1 cellular context compared by ENCODE assay signal in genomic region chr6:21953831-21954801, GRCh38.
TF ChIP-seq lines count a peak whose summit lies in the region.

No MANE protein-coding gene starts in this region.

TF ChIP-seq in HEK293, 187 proteins besides CTCF, POLR2A, EP300 and RAD21 (continued from another document and continues in another):
- peak; percentile 99 for TF ChIP-seq ZNF843 (tag by site-specific recombination; IDR thresholded peaks at IDR 0.05)
- peak; percentile 98 for TF ChIP-seq FEZF1 (tag by site-specific recombination; IDR thresholded peaks at IDR 0.05)
- peak; percentile 88 for TF ChIP-seq ZBTB48 (tag by site-specific recombination; IDR thresholded peaks at IDR 0.05)
- TF ChIP-seq, protein P1, sequence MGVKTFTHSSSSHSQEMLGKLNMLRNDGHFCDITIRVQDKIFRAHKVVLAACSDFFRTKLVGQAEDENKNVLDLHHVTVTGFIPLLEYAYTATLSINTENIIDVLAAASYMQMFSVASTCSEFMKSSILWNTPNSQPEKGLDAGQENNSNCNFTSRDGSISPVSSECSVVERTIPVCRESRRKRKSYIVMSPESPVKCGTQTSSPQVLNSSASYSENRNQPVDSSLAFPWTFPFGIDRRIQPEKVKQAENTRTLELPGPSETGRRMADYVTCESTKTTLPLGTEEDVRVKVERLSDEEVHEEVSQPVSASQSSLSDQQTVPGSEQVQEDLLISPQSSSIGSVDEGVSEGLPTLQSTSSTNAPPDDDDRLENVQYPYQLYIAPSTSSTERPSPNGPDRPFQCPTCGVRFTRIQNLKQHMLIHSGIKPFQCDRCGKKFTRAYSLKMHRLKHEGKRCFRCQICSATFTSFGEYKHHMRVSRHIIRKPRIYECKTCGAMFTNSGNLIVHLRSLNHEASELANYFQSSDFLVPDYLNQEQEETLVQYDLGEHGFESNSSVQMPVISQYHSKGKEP (tag by site-specific recombination; IDR thresholded peaks at IDR 0.05): peak; percentile 81
- TF ChIP-seq OSR2 (tag by site-specific recombination; IDR thresholded peaks at IDR 0.05): peak; percentile 96
- peak; percentile 97 for TF ChIP-seq ZXDB (tag by site-specific recombination; IDR thresholded peaks at IDR 0.05)
- TF ChIP-seq ZNF561 (tag by site-specific recombination; IDR thresholded peaks at IDR 0.05; ENCODE audit: borderline replicate concordance): peak; percentile 96
- TF ChIP-seq SCRT2 (tag by site-specific recombination; IDR thresholded peaks at IDR 0.05): no peak
- TF ChIP-seq ZNF645 (tag by site-specific recombination; IDR thresholded peaks at IDR 0.05): no peak
- TF ChIP-seq ZNF324 (tag by site-specific recombination; IDR thresholded peaks at IDR 0.05): no peak
- TF ChIP-seq SP7 (tag by site-specific recombination; IDR thresholded peaks at IDR 0.05): peak; percentile 98
- TF ChIP-seq ZFP3 (tag by site-specific recombination; IDR thresholded peaks at IDR 0.05; ENCODE audit: low read depth): 0 out of 2 replicates have a peak, but pooled peaks have one; percentile 21
- peak; percentile 94 for TF ChIP-seq TRIM28 (IDR thresholded peaks at IDR 0.05; ENCODE audit: borderline replicate concordance, low read length)
- peak; percentile 46; the same call in 1 of the 2 replicates for TF ChIP-seq ZBTB17 (tag by site-specific recombination; IDR thresholded peaks at IDR 0.05)
- peak; percentile 75 for TF ChIP-seq ZNF629 (tag by site-specific recombination; IDR thresholded peaks at IDR 0.05)
- TF ChIP-seq ZNF600 (tag by site-specific recombination; IDR thresholded peaks at IDR 0.05): peak; percentile 85
- no peak for TF ChIP-seq ZNF623 (tag by site-specific recombination; IDR thresholded peaks at IDR 0.05)
- TF ChIP-seq ZNF518A (tag by site-specific recombination; conservative IDR thresholded peaks at IDR 0.05; ENCODE audit: low read depth): 0 out of 2 replicates have a peak, but pooled peaks have one; percentile 26
- TF ChIP-seq ZNF302 (tag by site-specific recombination; IDR thresholded peaks at IDR 0.05; ENCODE audit: low read depth): 0 out of 2 replicates have a peak, but pooled peaks have one; percentile 6
- TF ChIP-seq ZNF707 (tag by site-specific recombination; IDR thresholded peaks at IDR 0.05): no peak
- peak; percentile 92 for TF ChIP-seq ZNF18 (tag by site-specific recombination; IDR thresholded peaks at IDR 0.05)
- TF ChIP-seq ZBTB8A (tag by site-specific recombination; IDR thresholded peaks at IDR 0.05): peak; percentile 74
- TF ChIP-seq, protein P2, sequence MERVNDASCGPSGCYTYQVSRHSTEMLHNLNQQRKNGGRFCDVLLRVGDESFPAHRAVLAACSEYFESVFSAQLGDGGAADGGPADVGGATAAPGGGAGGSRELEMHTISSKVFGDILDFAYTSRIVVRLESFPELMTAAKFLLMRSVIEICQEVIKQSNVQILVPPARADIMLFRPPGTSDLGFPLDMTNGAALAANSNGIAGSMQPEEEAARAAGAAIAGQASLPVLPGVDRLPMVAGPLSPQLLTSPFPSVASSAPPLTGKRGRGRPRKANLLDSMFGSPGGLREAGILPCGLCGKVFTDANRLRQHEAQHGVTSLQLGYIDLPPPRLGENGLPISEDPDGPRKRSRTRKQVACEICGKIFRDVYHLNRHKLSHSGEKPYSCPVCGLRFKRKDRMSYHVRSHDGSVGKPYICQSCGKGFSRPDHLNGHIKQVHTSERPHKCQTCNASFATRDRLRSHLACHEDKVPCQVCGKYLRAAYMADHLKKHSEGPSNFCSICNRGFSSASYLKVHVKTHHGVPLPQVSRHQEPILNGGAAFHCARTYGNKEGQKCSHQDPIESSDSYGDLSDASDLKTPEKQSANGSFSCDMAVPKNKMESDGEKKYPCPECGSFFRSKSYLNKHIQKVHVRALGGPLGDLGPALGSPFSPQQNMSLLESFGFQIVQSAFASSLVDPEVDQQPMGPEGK (tag by site-specific recombination; IDR thresholded peaks at IDR 0.05): 0 out of 2 replicates have a peak, but pooled peaks have one; percentile 14
- no peak for TF ChIP-seq ZNF184 (tag by site-specific recombination; IDR thresholded peaks at IDR 0.05)
- peak; percentile 84; the same call in 1 of the 2 replicates for TF ChIP-seq KLF7 (tag by site-specific recombination; IDR thresholded peaks at IDR 0.05; ENCODE audit: borderline replicate concordance)
- peak; percentile 96 for TF ChIP-seq MZF1 (tag by site-specific recombination; IDR thresholded peaks at IDR 0.05; ENCODE audit: borderline replicate concordance)
- peak; percentile 79; the same call in 1 of the 2 replicates for TF ChIP-seq ZNF610 (tag by site-specific recombination; IDR thresholded peaks at IDR 0.05; ENCODE audit: borderline replicate concordance)
- TF ChIP-seq ZNF350 (tag by site-specific recombination; IDR thresholded peaks at IDR 0.05): no peak
- TF ChIP-seq, protein P3, sequence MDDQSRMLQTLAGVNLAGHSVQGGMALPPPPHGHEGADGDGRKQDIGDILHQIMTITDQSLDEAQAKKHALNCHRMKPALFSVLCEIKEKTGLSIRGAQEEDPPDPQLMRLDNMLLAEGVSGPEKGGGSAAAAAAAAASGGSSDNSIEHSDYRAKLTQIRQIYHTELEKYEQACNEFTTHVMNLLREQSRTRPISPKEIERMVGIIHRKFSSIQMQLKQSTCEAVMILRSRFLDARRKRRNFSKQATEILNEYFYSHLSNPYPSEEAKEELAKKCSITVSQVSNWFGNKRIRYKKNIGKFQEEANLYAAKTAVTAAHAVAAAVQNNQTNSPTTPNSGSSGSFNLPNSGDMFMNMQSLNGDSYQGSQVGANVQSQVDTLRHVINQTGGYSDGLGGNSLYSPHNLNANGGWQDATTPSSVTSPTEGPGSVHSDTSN (CRISPR knock-in tag; IDR thresholded peaks at IDR 0.05): no peak
- TF ChIP-seq KLF10 (tag by site-specific recombination; IDR thresholded peaks at IDR 0.05): peak; percentile 70; the same call in 1 of the 2 replicates
- no peak for TF ChIP-seq ZNF514 (tag by site-specific recombination; IDR thresholded peaks at IDR 0.05)
- TF ChIP-seq ZNF140 (tag by site-specific recombination; IDR thresholded peaks at IDR 0.05): no peak
- TF ChIP-seq ZSCAN16 (tag by site-specific recombination; IDR thresholded peaks at IDR 0.05): peak; percentile 74
- no peak for TF ChIP-seq ZNF670 (tag by site-specific recombination; IDR thresholded peaks at IDR 0.05; ENCODE audit: low read depth)
- TF ChIP-seq ZNF660 (tag by site-specific recombination; IDR thresholded peaks at IDR 0.05): no peak
- TF ChIP-seq ZNF221 (tag by site-specific recombination; IDR thresholded peaks at IDR 0.05; ENCODE audit: borderline replicate concordance): no peak
- TF ChIP-seq ZNF449 (tag by site-specific recombination; IDR thresholded peaks at IDR 0.05): no peak
- TF ChIP-seq GLIS1 (tag by site-specific recombination; IDR thresholded peaks at IDR 0.05): peak; percentile 92
- TF ChIP-seq ZNF549 (tag by site-specific recombination; IDR thresholded peaks at IDR 0.05): no peak
- no peak for TF ChIP-seq ZNF473 (tag by site-specific recombination; IDR thresholded peaks at IDR 0.05)
- TF ChIP-seq ZFHX2 (tag by site-specific recombination; conservative IDR thresholded peaks at IDR 0.05): peak; percentile 74
- peak; percentile 90 for TF ChIP-seq ZSCAN30 (tag by site-specific recombination; IDR thresholded peaks at IDR 0.05)
- no peak for TF ChIP-seq HOXA7 (CRISPR knock-in tag; IDR thresholded peaks at IDR 0.05; ENCODE audit: borderline replicate concordance)
- peak; percentile 85 for TF ChIP-seq TCF7L2 (IDR thresholded peaks at IDR 0.05; ENCODE audit: borderline replicate concordance, low read depth, low read length)
- no peak for TF ChIP-seq MYNN (tag by site-specific recombination; IDR thresholded peaks at IDR 0.05; ENCODE audit: borderline replicate concordance)
- TF ChIP-seq ZNF488 (tag by site-specific recombination; IDR thresholded peaks at IDR 0.05): no peak
- TF ChIP-seq, protein P4, sequence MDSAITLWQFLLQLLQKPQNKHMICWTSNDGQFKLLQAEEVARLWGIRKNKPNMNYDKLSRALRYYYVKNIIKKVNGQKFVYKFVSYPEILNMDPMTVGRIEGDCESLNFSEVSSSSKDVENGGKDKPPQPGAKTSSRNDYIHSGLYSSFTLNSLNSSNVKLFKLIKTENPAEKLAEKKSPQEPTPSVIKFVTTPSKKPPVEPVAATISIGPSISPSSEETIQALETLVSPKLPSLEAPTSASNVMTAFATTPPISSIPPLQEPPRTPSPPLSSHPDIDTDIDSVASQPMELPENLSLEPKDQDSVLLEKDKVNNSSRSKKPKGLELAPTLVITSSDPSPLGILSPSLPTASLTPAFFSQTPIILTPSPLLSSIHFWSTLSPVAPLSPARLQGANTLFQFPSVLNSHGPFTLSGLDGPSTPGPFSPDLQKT (IDR thresholded peaks at IDR 0.05; ENCODE audit: borderline replicate concordance, low read depth, low read length): no peak
- peak; percentile 38; the same call in 1 of the 2 replicates for TF ChIP-seq YY1 (tag by site-specific recombination; IDR thresholded peaks at IDR 0.05)
- TF ChIP-seq ZNF560 (tag by site-specific recombination; IDR thresholded peaks at IDR 0.05; ENCODE audit: borderline replicate concordance): no peak
- peak; percentile 84 for TF ChIP-seq ZSCAN23 (tag by site-specific recombination; IDR thresholded peaks at IDR 0.05)
- TF ChIP-seq ZNF292 (tag by site-specific recombination; IDR thresholded peaks at IDR 0.05; ENCODE audit: borderline replicate concordance, low read depth): no peak
